In the genomic region with DNA sequence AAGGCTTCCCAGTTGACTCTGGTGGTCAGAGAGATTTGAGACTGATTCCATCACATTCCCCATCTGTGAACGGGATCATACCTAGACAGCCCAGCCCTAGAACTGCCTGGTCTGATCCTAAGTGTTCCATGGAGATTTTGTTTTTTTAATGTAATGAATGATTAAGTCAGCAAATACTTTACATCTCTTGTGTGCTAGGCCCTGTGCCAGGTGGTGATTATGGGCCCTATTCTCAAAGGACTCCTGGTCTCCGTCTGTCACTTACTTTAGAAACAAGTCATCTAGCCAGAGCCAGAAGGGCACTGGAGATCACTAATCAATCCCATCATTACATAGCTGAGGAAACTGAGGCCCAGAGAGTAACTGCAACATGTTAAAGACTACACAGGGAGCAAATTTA, we compare ENCODE assay signal across 17 cellular contexts. TPM values are rescaled to one million over a fixed set of nuclear protein-coding genes. Genes with fewer than 3 reads are reported as not detected.
A peak's percentile ranks its signal among the peaks of the same experiment; 100 is the strongest.
DNase-seq lines count a peak whose midpoint lies in the region; ATAC-seq and TF ChIP-seq lines count a peak whose summit lies in the region.
"Had no signal": no experiment of that assay in that cellular context is flagged by ENCODE, and none has a peak within 500 bp of the region (broad histone marks: within the 10 kb centered on the region; RNA-seq: fewer than 3 reads in every experiment).

No MANE protein-coding gene starts in this region.

- H3K4me3 ChIP-seq in GM23338 (no peak overlapping the region; the same call in 1 of the 2 replicates), retinal pigment epithelial cell (ENCODE audit: low read length) (no peak overlapping the region), PC-3 (ENCODE audit: low read length) (no peak overlapping the region)
- H3K4me3 ChIP-seq: body of pancreas had no signal

- H3K4me3 Mint-ChIP-seq in Calu3 (ENCODE audit: low read depth, unreplicated experiment) = no peak overlapping the region
- no peak overlapping the region for H3K4me3 Mint-ChIP-seq in GM23338
- no peak overlapping the region for H3K4me3 Mint-ChIP-seq in glutamatergic neuron (ENCODE audit: unreplicated experiment)
- H3K4me3 Mint-ChIP-seq: stimulated activated effector memory CD8-positive, alpha-beta T cell treated with anti-CD3 and anti-CD28 coated beads, Interleukin-12 subunit alpha, Interleukin-12 subunit beta, amount 100 ng/mL, for 72 hours had no signal

- H3K9me3 Mint-ChIP-seq in Calu3 (ENCODE audit: low read depth, unreplicated experiment) = no peaks in the 10 kb centered on the region
- H3K9me3 Mint-ChIP-seq in GM23338 = no peaks in the 10 kb centered on the region
- no peaks in the 10 kb centered on the region for H3K9me3 Mint-ChIP-seq in glutamatergic neuron (ENCODE audit: unreplicated experiment)
- H3K9me3 Mint-ChIP-seq: stimulated activated effector memory CD8-positive, alpha-beta T cell treated with anti-CD3 and anti-CD28 coated beads, Interleukin-12 subunit alpha, Interleukin-12 subunit beta, amount 100 ng/mL, for 72 hours had no signal

- CTCF ChIA-PET in Calu3 (lab: Charles Lee) (no interaction called here), PC-3 (lab: Charles Lee) (no interaction called here)

- intact Hi-C loops in Calu3 (cut with micrococcal nuclease; ENCODE audit: unreplicated experiment) (no loop called here), PC-3 (cut with micrococcal nuclease) (no loop called here)

- ATAC-seq in GM23338 (no peak), HG02870 (IDR thresholded peaks at IDR 0.05; ENCODE audit: unreplicated experiment) (no peak), PC-3 (no peak)
- ATAC-seq: body of pancreas; stimulated activated effector memory CD8-positive, alpha-beta T cell treated with anti-CD3 and anti-CD28 coated beads, Interleukin-12 subunit alpha, Interleukin-12 subunit beta, amount 100 ng/mL, for 72 hours had no signal

- no peaks in the 10 kb centered on the region for H3K9me3 ChIP-seq in PC-3 (ENCODE audit: low read length)
- H3K9me3 ChIP-seq: body of pancreas, thoracic aorta had no signal

- H3K4me1 Mint-ChIP-seq in Calu3 (ENCODE audit: low read depth, unreplicated experiment) (no peaks in the 10 kb centered on the region), GM23338 (no peaks in the 10 kb centered on the region; the same call in 1 of the 3 replicates), glutamatergic neuron (ENCODE audit: low read depth, unreplicated experiment) (peaks cover 6% of the 10 kb centered on the region)

- DNase-seq in Calu3 = no peak
- DNase-seq in GM23338 (ENCODE audit: low spot score) = no peak
- DNase-seq in glutamatergic neuron = no peak
- peak; percentile 31 for DNase-seq in retinal pigment epithelial cell (ENCODE audit: low read depth)
- DNase-seq in DMS79 treated with DMSO at 0.1 percent for 48 hours (lab: John Stamatoyannopoulos, UW) = no peak
- DNase-seq in PC-3 = no peak
- DNase-seq: activated CD4-positive, alpha-beta T cell treated with anti-CD3 and anti-CD28 coated beads for 4 hours; body of pancreas; HCEC 1CT; NCI-H69; OCI-M1; SHP77 had no signal

- H3K4me2 ChIP-seq in GM23338 (no peak overlapping the region), PC-3 (ENCODE audit: low read length) (no peak overlapping the region)

- H3K27ac ChIP-seq in GM23338 (ENCODE audit: low read depth) = no peak overlapping the region
- no peak overlapping the region for H3K27ac ChIP-seq in PC-3 (ENCODE audit: low read length)

- H2AFZ ChIP-seq in GM23338 (peak overlapping the region; percentile 100; the same call in 1 of the 2 replicates), PC-3 (ENCODE audit: low read length) (no peak overlapping the region)

- H3K4me1 ChIP-seq in GM23338 (ENCODE audit: insufficient read depth) (peaks cover 4% of the 10 kb centered on the region; the same call in 1 of the 2 replicates), PC-3 (ENCODE audit: insufficient read depth, low read length) (peaks cover 34% of the 10 kb centered on the region)

- H3K36me3 Mint-ChIP-seq in Calu3 (ENCODE audit: insufficient read depth, unreplicated experiment) = peaks cover 45% of the 10 kb centered on the region
- no peaks in the 10 kb centered on the region for H3K36me3 Mint-ChIP-seq in GM23338 (ENCODE audit: low read depth)
- no peaks in the 10 kb centered on the region for H3K36me3 Mint-ChIP-seq in glutamatergic neuron (ENCODE audit: unreplicated experiment)

- H3K27me3 Mint-ChIP-seq in Calu3 (ENCODE audit: unreplicated experiment) = no peaks in the 10 kb centered on the region
- peaks cover 14% of the 10 kb centered on the region for H3K27me3 Mint-ChIP-seq in GM23338 (ENCODE audit: insufficient read depth, low read depth, poor library complexity)
- no peaks in the 10 kb centered on the region for H3K27me3 Mint-ChIP-seq in glutamatergic neuron (ENCODE audit: unreplicated experiment)

- H3K79me2 ChIP-seq in GM23338 (replicated peaks; ENCODE audit: insufficient read depth) (no peaks in the 10 kb centered on the region), PC-3 (ENCODE audit: low read length) (no peaks in the 10 kb centered on the region)
- H3K79me2 ChIP-seq: parathyroid adenoma had no signal

- TF ChIP-seq CTCF in Calu3 (IDR thresholded peaks at IDR 0.05; ENCODE audit: unreplicated experiment) = no peak
- no peak for TF ChIP-seq CTCF in GM23338 (conservative IDR thresholded peaks at IDR 0.05; ENCODE audit: low read depth in 2 of 2)
- TF ChIP-seq CTCF in glutamatergic neuron (IDR thresholded peaks at IDR 0.05; ENCODE audit: partially characterized antibody, unreplicated experiment) = no peak
- TF ChIP-seq CTCF in retinal pigment epithelial cell (conservative IDR thresholded peaks at IDR 0.05; ENCODE audit: low read depth, low read length) = no peak
- no peak for TF ChIP-seq CTCF in PC-3 (conservative IDR thresholded peaks at IDR 0.05; ENCODE audit: low read depth, low read length)

- POLR2A ChIA-PET in PC-3 (lab: Charles Lee; ENCODE audit: unreplicated experiment) = no interaction called here

- no peaks in the 10 kb centered on the region for H3K9me2 ChIP-seq in GM23338 (ENCODE audit: insufficient read depth)
- no peaks in the 10 kb centered on the region for H3K9me2 ChIP-seq in PC-3 (replicated peaks; ENCODE audit: low read length)

- no peak overlapping the region for H3K9ac ChIP-seq in PC-3 (ENCODE audit: low read length)
- H3K9ac ChIP-seq: parathyroid adenoma had no signal

- no peaks in the 10 kb centered on the region for H3F3A ChIP-seq in GM23338 (replicated peaks; ENCODE audit: low read depth)
- no peaks in the 10 kb centered on the region for H3F3A ChIP-seq in PC-3 (ENCODE audit: low read length, unreplicated experiment)

- H3K27me3 ChIP-seq in GM23338 (ENCODE audit: insufficient read depth) (peaks cover 15% of the 10 kb centered on the region; the same call in 1 of the 2 replicates), PC-3 (ENCODE audit: low read length) (no peaks in the 10 kb centered on the region)
- H3K27me3 ChIP-seq: body of pancreas had no signal

- H3K27ac Mint-ChIP-seq in Calu3 (ENCODE audit: unreplicated experiment) (peak overlapping the region; percentile 30), GM23338 (no peak overlapping the region), glutamatergic neuron (ENCODE audit: unreplicated experiment) (peak overlapping the region; percentile 29)
- H3K27ac Mint-ChIP-seq: activated naive CD8-positive, alpha-beta T cell; stimulated activated effector memory CD8-positive, alpha-beta T cell treated with anti-CD3 and anti-CD28 coated beads, Interleukin-12 subunit alpha, Interleukin-12 subunit beta, amount 100 ng/mL, for 72 hours had no signal

- H3K36me3 ChIP-seq in GM23338 (ENCODE audit: insufficient read depth) (no peaks in the 10 kb centered on the region), PC-3 (ENCODE audit: low read depth, low read length) (no peaks in the 10 kb centered on the region)
- H3K36me3 ChIP-seq: thoracic aorta had no signal

- H4K20me1 ChIP-seq in GM23338 (replicated peaks; ENCODE audit: insufficient read depth) (peaks cover 3% of the 10 kb centered on the region; the same call in 1 of the 2 replicates), PC-3 (ENCODE audit: low read length) (no peaks in the 10 kb centered on the region)

- no TSS peak for BruUV-seq in Calu3 (replicated peaks; lab: Mats Ljungman, UMichigan)
- BruUV-seq in PC-3 (replicated peaks; lab: Mats Ljungman, UMichigan) = no TSS peak

TF ChIP-seq in GM23338, 12 proteins besides CTCF, POLR2A, EP300 and RAD21:
- TF ChIP-seq ZNF331 (CRISPR knock-in tag; IDR thresholded peaks at IDR 0.05; ENCODE audit: low read depth) (no peak), ETS1 (IDR thresholded peaks at IDR 0.05) (no peak)

RNA-seq across cellular contexts. Expression of gene GPX3, which starts 1.1 kb away (rescaled TPM):
- not detected in 2 replicates for total RNA-seq in Calu3 (2022)
- total RNA-seq in GM23338 (2014; rRNA removed; shearing (Covaris generic)) = 48.4 and 48.9 TPM in 2 replicates
- polyA plus RNA-seq in GM23338 (2016; fragmentation: Nextera tagmentation; extraction: Ambion mirVana) = 27.6 and 28.0 TPM in 2 replicates
- 20.4 TPM for total RNA-seq in glutamatergic neuron (ENCODE audit: unreplicated experiment)
- not detected in 2 replicates for total RNA-seq in PC-3 (2014; rRNA removed)

Comparison
In these comparisons a context has a peak if more than half of its experiments do, and no peak if none do; other contexts are left out.
1. RNA of gene GPX3, which starts 1.1 kb away (total RNA-seq): 48.4 to 48.9 TPM in GM23338 and 20.4 TPM in glutamatergic neuron (single experiment); not detected in Calu3 and not detected in PC-3; every median in the first group is over 10 times any median in the second.